ENCODE assay signal across 27 cellular contexts in the genomic region with DNA sequence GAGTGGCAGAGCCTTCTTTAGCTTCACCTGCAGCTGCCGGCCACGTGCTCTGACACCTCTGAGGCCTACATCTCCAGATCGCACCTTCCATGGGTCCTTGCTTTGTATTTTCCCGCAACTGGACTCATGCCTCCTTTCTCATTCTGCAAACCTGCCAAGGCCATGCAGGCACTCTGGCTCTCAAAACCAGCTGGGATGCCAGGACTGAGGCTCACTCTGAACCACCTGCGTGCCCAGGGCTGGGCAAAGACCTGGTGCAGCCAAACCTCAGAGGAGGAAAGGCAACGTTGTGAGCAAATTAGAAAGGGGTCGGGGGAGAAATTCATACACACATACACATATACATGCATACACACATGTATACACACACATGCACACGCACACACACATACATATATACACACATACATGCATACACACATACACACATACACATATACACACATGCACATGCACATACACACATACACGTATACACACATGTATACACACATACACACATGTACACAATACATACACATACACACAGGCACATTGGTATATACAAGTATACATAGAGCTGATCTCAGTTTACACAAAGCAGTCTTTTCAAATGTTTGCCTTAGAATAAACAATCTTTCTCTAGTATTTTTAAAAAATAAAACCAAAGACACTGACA.
"Had no signal": no experiment of that assay in that cellular context is flagged by ENCODE, and none has a peak within 500 bp of the region (broad histone marks: within the 10 kb centered on the region; RNA-seq: fewer than 3 reads in every experiment).

No MANE protein-coding gene starts in this region.

- H3K27ac ChIP-seq: ascending aorta, brain microvascular endothelial cell, esophagus muscularis mucosa, foreskin keratinocyte, heart left ventricle, lower lobe of right lung, neural progenitor cell, thyroid gland, upper lobe of right lung had no signal

- H3K4me3 Mint-ChIP-seq: activated CD4-positive, alpha-beta T cell treated with anti-CD3 and anti-CD28 coated beads for 36 hours; activated CD8-positive, alpha-beta T cell treated with anti-CD3 and anti-CD28 coated beads, Interleukin-2, amount 10 ng/mL, durations not matched to agents 7 days and 5 days; activated naive CD4-positive, alpha-beta T cell treated with anti-CD3 and anti-CD28 coated beads for 36 hours; activated naive CD8-positive, alpha-beta T cell treated with anti-CD3 and anti-CD28 coated beads for 36 hours; activated T-helper 1 cell treated with anti-CD3 and anti-CD28 coated beads, Interleukin-12 subunit alpha, Interleukin-12 subunit beta, Interleukin-2, Interleukin-4 antibody, amounts not matched to agents 30 ng/mL and 10 ng/mL and 1 ng/mL, durations not matched to agents 14 hours and 24 hours and 36 hours; natural killer cell; neural progenitor cell; stimulated activated effector memory CD8-positive, alpha-beta T cell treated with anti-CD3 and anti-CD28 coated beads, Interleukin-12 subunit alpha, Interleukin-12 subunit beta, amount 100 ng/mL, for 72 hours; stimulated activated naive CD8-positive, alpha-beta T cell treated with anti-CD3 and anti-CD28 coated beads, Interleukin-15, amount 100 ng/mL, for 72 hours; T-cell; T-helper 2 cell treated with Interferon-gamma antibody and Interleukin-4, amounts not matched to agents 5 μg/mL and 100 μg/mL, for 36 hours had no signal

- H3K4me1 ChIP-seq: ascending aorta, esophagus muscularis mucosa, foreskin keratinocyte, heart left ventricle, lower lobe of right lung, thyroid gland, upper lobe of right lung had no signal

- DNase-seq: activated CD4-positive, alpha-beta T cell treated with anti-CD3 and anti-CD28 coated beads for 36 hours; activated CD4-positive, CD25-positive, alpha-beta regulatory T cell; activated CD8-positive, alpha-beta T cell treated with anti-CD3 and anti-CD28 coated beads, Interleukin-2, amount 10 ng/mL, durations not matched to agents 7 days and 5 days; activated effector memory CD4-positive, alpha-beta T cell treated with anti-CD3 and anti-CD28 coated beads, Interleukin-2, amount 50 U/mL, for 16 hours; activated naive CD4-positive, alpha-beta T cell treated with anti-CD3 and anti-CD28 coated beads for 36 hours; activated naive CD8-positive, alpha-beta T cell treated with anti-CD3 and anti-CD28 coated beads for 36 hours; brain microvascular endothelial cell; dermis blood vessel endothelial cell; effector CD4-positive, alpha-beta T cell; foreskin keratinocyte; heart left ventricle; hypothalamus; lower lobe of right lung; mesenchymal stem cell; natural killer cell; right cardiac atrium; stimulated activated CD4-positive, alpha-beta T cell treated with anti-CD3 and anti-CD28 coated beads, Interleukin-4, amount 100 ng/mL, for 24 hours; stimulated activated naive CD8-positive, alpha-beta T cell treated with anti-CD3 and anti-CD28 coated beads, Interleukin-15, amount 100 ng/mL, for 72 hours; T-cell; thyroid gland; upper lobe of right lung had no signal

- H3K4me3 ChIP-seq: ascending aorta, esophagus muscularis mucosa, heart left ventricle, lower lobe of right lung, neural progenitor cell, thyroid gland, upper lobe of right lung had no signal

- H3K36me3 ChIP-seq: ascending aorta, brain microvascular endothelial cell, esophagus muscularis mucosa, heart left ventricle, lower lobe of right lung, neural progenitor cell, thyroid gland, upper lobe of right lung had no signal

- H3K9me3 ChIP-seq: ascending aorta, esophagus muscularis mucosa, heart left ventricle, lower lobe of right lung, thyroid gland, upper lobe of right lung had no signal

- H3K9me3 Mint-ChIP-seq: activated naive CD4-positive, alpha-beta T cell treated with anti-CD3 and anti-CD28 coated beads for 36 hours; activated naive CD8-positive, alpha-beta T cell treated with anti-CD3 and anti-CD28 coated beads for 36 hours; activated T-helper 1 cell treated with anti-CD3 and anti-CD28 coated beads, Interleukin-12 subunit alpha, Interleukin-12 subunit beta, Interleukin-2, Interleukin-4 antibody, amounts not matched to agents 30 ng/mL and 10 ng/mL and 1 ng/mL, durations not matched to agents 14 hours and 24 hours and 36 hours; natural killer cell; neural progenitor cell; stimulated activated effector memory CD8-positive, alpha-beta T cell treated with anti-CD3 and anti-CD28 coated beads, Interleukin-12 subunit alpha, Interleukin-12 subunit beta, amount 100 ng/mL, for 72 hours; T-cell had no signal

- H3K27me3 Mint-ChIP-seq: activated CD4-positive, alpha-beta T cell treated with anti-CD3 and anti-CD28 coated beads for 36 hours; activated naive CD8-positive, alpha-beta T cell treated with anti-CD3 and anti-CD28 coated beads for 36 hours; stimulated activated naive CD8-positive, alpha-beta T cell treated with anti-CD3 and anti-CD28 coated beads, Interleukin-15, amount 100 ng/mL, for 72 hours; T-cell had no signal

- H3K36me3 Mint-ChIP-seq: activated naive CD8-positive, alpha-beta T cell treated with anti-CD3 and anti-CD28 coated beads for 36 hours; natural killer cell; neural progenitor cell; stimulated activated effector memory CD8-positive, alpha-beta T cell treated with anti-CD3 and anti-CD28 coated beads, Interleukin-12 subunit alpha, Interleukin-12 subunit beta, amount 100 ng/mL, for 72 hours had no signal

- H3K27ac Mint-ChIP-seq: activated CD4-positive, alpha-beta T cell treated with anti-CD3 and anti-CD28 coated beads for 36 hours; activated CD8-positive, alpha-beta T cell treated with anti-CD3 and anti-CD28 coated beads, Interleukin-2, amount 10 ng/mL, durations not matched to agents 7 days and 5 days; activated naive CD4-positive, alpha-beta T cell treated with anti-CD3 and anti-CD28 coated beads for 36 hours; activated naive CD8-positive, alpha-beta T cell treated with anti-CD3 and anti-CD28 coated beads for 36 hours; activated T-helper 1 cell treated with anti-CD3 and anti-CD28 coated beads, Interleukin-12 subunit alpha, Interleukin-12 subunit beta, Interleukin-2, Interleukin-4 antibody, amounts not matched to agents 30 ng/mL and 10 ng/mL and 1 ng/mL, durations not matched to agents 14 hours and 24 hours and 36 hours; natural killer cell; neural progenitor cell; stimulated activated effector memory CD8-positive, alpha-beta T cell treated with anti-CD3 and anti-CD28 coated beads, Interleukin-12 subunit alpha, Interleukin-12 subunit beta, amount 100 ng/mL, for 72 hours; stimulated activated naive CD8-positive, alpha-beta T cell treated with anti-CD3 and anti-CD28 coated beads, Interleukin-15, amount 100 ng/mL, for 72 hours; T-cell; T-helper 2 cell treated with Interferon-gamma antibody and Interleukin-4, amounts not matched to agents 5 μg/mL and 100 μg/mL, for 36 hours had no signal

- ATAC-seq: activated CD4-positive, alpha-beta T cell treated with anti-CD3 and anti-CD28 coated beads for 36 hours; activated CD8-positive, alpha-beta T cell treated with anti-CD3 and anti-CD28 coated beads, Interleukin-2, amount 10 ng/mL, durations not matched to agents 7 days and 5 days; foreskin keratinocyte; heart left ventricle; lower lobe of right lung; natural killer cell; right cardiac atrium; stimulated activated effector memory CD8-positive, alpha-beta T cell treated with anti-CD3 and anti-CD28 coated beads, Interleukin-12 subunit alpha, Interleukin-12 subunit beta, amount 100 ng/mL, for 72 hours; stimulated activated naive CD8-positive, alpha-beta T cell treated with anti-CD3 and anti-CD28 coated beads, Interleukin-15, amount 100 ng/mL, for 72 hours; T-cell had no signal

- H3K27me3 ChIP-seq: ascending aorta, brain microvascular endothelial cell, foreskin keratinocyte, neural progenitor cell, thyroid gland, upper lobe of right lung had no signal

- H3K9ac ChIP-seq: neural progenitor cell had no signal

- H3K4me1 Mint-ChIP-seq: activated CD4-positive, alpha-beta T cell treated with anti-CD3 and anti-CD28 coated beads for 36 hours; activated naive CD8-positive, alpha-beta T cell treated with anti-CD3 and anti-CD28 coated beads for 36 hours; natural killer cell; stimulated activated effector memory CD8-positive, alpha-beta T cell treated with anti-CD3 and anti-CD28 coated beads, Interleukin-12 subunit alpha, Interleukin-12 subunit beta, amount 100 ng/mL, for 72 hours; stimulated activated naive CD8-positive, alpha-beta T cell treated with anti-CD3 and anti-CD28 coated beads, Interleukin-15, amount 100 ng/mL, for 72 hours; T-cell had no signal

- H3K4me2 ChIP-seq: neural progenitor cell had no signal

- H2AFZ ChIP-seq: neural progenitor cell had no signal
